ENCODE assay signal across 8 cellular contexts in genomic region chr6:37021356-37022129, GRCh38. TPM values are rescaled to one million over a fixed set of nuclear protein-coding genes. Genes with fewer than 3 reads are reported as not detected.
DNase-seq lines count a peak whose midpoint lies in the region; ATAC-seq and TF ChIP-seq lines count a peak whose summit lies in the region.

No MANE protein-coding gene starts in this region.

- H3K27me3 Mint-ChIP-seq in T-helper 17 cell = no peaks in the 10 kb centered on the region
- peaks cover 9% of the 10 kb centered on the region for H3K27me3 Mint-ChIP-seq in neural progenitor cell (ENCODE audit: insufficient read depth, low read depth)
- no peaks in the 10 kb centered on the region for H3K27me3 Mint-ChIP-seq in mesothelial cell of epicardium (ENCODE audit: low read depth)

- peaks cover 8% of the 10 kb centered on the region for H3K4me1 ChIP-seq in cardiac muscle cell (ENCODE audit: low read depth)
- peaks cover 0 to 16% of the 10 kb centered on the region in 2 donors for H3K4me1 ChIP-seq in right atrium auricular region
- peaks cover 7% of the 10 kb centered on the region for H3K4me1 ChIP-seq in neural progenitor cell

- H3K4me3 Mint-ChIP-seq in T-helper 17 cell (no peak overlapping the region), neural progenitor cell (no peak overlapping the region), mesothelial cell of epicardium (no peak overlapping the region)

- H3K4me2 ChIP-seq in neural progenitor cell = no peak overlapping the region

- peak; percentile 68 for TF ChIP-seq CTCF in cardiac muscle cell (IDR thresholded peaks at IDR 0.05; ENCODE audit: low read depth, low read length)
- no peak for TF ChIP-seq CTCF in right atrium auricular region (IDR thresholded peaks at IDR 0.05)
- peak; percentile 69 for TF ChIP-seq CTCF in neural progenitor cell (IDR thresholded peaks at IDR 0.05)
- no peak for TF ChIP-seq CTCF in mesothelial cell of epicardium (IDR thresholded peaks at IDR 0.05; ENCODE audit: unreplicated experiment)

- no peak overlapping the region for H3K27ac ChIP-seq in cardiac muscle cell
- no peak overlapping the region for H3K27ac ChIP-seq in right atrium auricular region
- H3K27ac ChIP-seq in neural progenitor cell = no peak overlapping the region

- DNase-seq in cardiac muscle cell (ENCODE audit: low read depth in 1 of 2, low spot score in 1 of 2) = peak; percentile 42 to 72
- no peak for DNase-seq in right atrium auricular region (ENCODE audit: low spot score)
- peak; percentile 42 to 56 (median 45) for DNase-seq in T-helper 17 cell
- peak; percentile 45 for DNase-seq in amniotic epithelial cell (ENCODE audit: low read depth)
- DNase-seq in neural progenitor cell (ENCODE audit: low spot score) = peak; percentile 73
- no peak for DNase-seq in left colon
- no peak for DNase-seq in mesothelial cell of epicardium (ENCODE audit: low spot score in 2 of 2, unreplicated experiment in 2 of 2)

- peaks cover 8% of the 10 kb centered on the region for H3F3A ChIP-seq in neural progenitor cell (ENCODE audit: low read depth)

- peaks cover 41% of the 10 kb centered on the region for H3K4me1 Mint-ChIP-seq in T-helper 17 cell
- peaks cover 43% of the 10 kb centered on the region for H3K4me1 Mint-ChIP-seq in neural progenitor cell
- H3K4me1 Mint-ChIP-seq in mesothelial cell of epicardium = peaks cover 15% of the 10 kb centered on the region

- H3K27ac Mint-ChIP-seq in T-helper 17 cell (peak overlapping the region; percentile 68), neural progenitor cell (peak overlapping the region; percentile 15), mesothelial cell of epicardium (no peak overlapping the region)

- ATAC-seq in T-helper 17 cell (peak; percentile 50), left colon (no peak), HG02798 (IDR thresholded peaks at IDR 0.05; ENCODE audit: poor library complexity, unreplicated experiment) (no peak)

- no peaks in the 10 kb centered on the region for H3K79me2 ChIP-seq in neural progenitor cell (ENCODE audit: low read depth)

- H3K4me3 ChIP-seq in cardiac muscle cell = no peak overlapping the region
- H3K4me3 ChIP-seq in right atrium auricular region = no peak overlapping the region
- H3K4me3 ChIP-seq in neural progenitor cell = no peak overlapping the region

- H2AFZ ChIP-seq in neural progenitor cell (replicated peaks) = peak overlapping the region; percentile 91

- H3K9ac ChIP-seq in neural progenitor cell = no peak overlapping the region

- no peaks in the 10 kb centered on the region for H4K20me1 ChIP-seq in neural progenitor cell (ENCODE audit: low read depth)

- no peaks in the 10 kb centered on the region for H3K36me3 Mint-ChIP-seq in T-helper 17 cell (ENCODE audit: low read depth)
- H3K36me3 Mint-ChIP-seq in neural progenitor cell = no peaks in the 10 kb centered on the region
- H3K36me3 Mint-ChIP-seq in mesothelial cell of epicardium = no peaks in the 10 kb centered on the region

- H3K9me3 Mint-ChIP-seq in neural progenitor cell (no peaks in the 10 kb centered on the region), mesothelial cell of epicardium (no peaks in the 10 kb centered on the region)

- H3K36me3 ChIP-seq in cardiac muscle cell = no peaks in the 10 kb centered on the region
- H3K36me3 ChIP-seq in right atrium auricular region = no peaks in the 10 kb centered on the region
- no peaks in the 10 kb centered on the region for H3K36me3 ChIP-seq in neural progenitor cell

- intact Hi-C loops in left colon (cut with DNase I, micrococcal nuclease) = loop anchor here (10.0 kb wide), 2 partner anchors 183 to 193 kb away; no protein-coding TSS in a partner anchor

- H3K9me3 ChIP-seq in cardiac muscle cell (ENCODE audit: low read depth) (no peaks in the 10 kb centered on the region), right atrium auricular region (no peaks in the 10 kb centered on the region), T-helper 17 cell (ENCODE audit: control insufficient read depth, low read length, poor library complexity, severe bottlenecking) (no peaks in the 10 kb centered on the region), neural progenitor cell (ENCODE audit: low read depth) (no peaks in the 10 kb centered on the region)

- H3K27me3 ChIP-seq in cardiac muscle cell (no peaks in the 10 kb centered on the region), right atrium auricular region (no peaks in the 10 kb centered on the region), neural progenitor cell (no peaks in the 10 kb centered on the region)

RNA-seq across cellular contexts. Expression of gene FGD2, which starts 16.1 kb away (rescaled TPM):
- total RNA-seq in cardiac muscle cell (not detected in 2 replicates), right atrium auricular region (1 to 10 TPM; 4.9 to 8.0 TPM), T-helper 17 cell (10 to 100 TPM in 1 of 2 donors, 1 to 10 TPM in 1; 1.7 to 12.6 TPM), neural progenitor cell (ENCODE audit: low replicate concordance) (0.06 and 0.12 TPM in 2 replicates), left colon (10 to 100 TPM in 1 of 2 donors, 1 to 10 TPM in 1; 5.1 to 13.5 TPM), mesothelial cell of epicardium (not detected in 3 replicates)
- polyA plus RNA-seq in cardiac muscle cell = 0.24 and 0.29 TPM in 2 replicates

RNA-seq across cellular contexts. Expression of gene MTCH1, which starts 35.5 kb away (rescaled TPM):
- total RNA-seq in cardiac muscle cell = 290 and 388 TPM in 2 replicates
- 447 and 533 TPM in 2 replicates for polyA plus RNA-seq in cardiac muscle cell
- total RNA-seq in right atrium auricular region = 100 to 1,000 TPM; 155 to 259 TPM
- 100 to 1,000 TPM; 194 to 202 TPM for total RNA-seq in T-helper 17 cell
- 144 and 250 TPM in 2 replicates for total RNA-seq in neural progenitor cell (ENCODE audit: low replicate concordance)
- 100 to 1,000 TPM; 142 to 149 TPM for total RNA-seq in left colon
- total RNA-seq in mesothelial cell of epicardium = 148 to 153 TPM (median 151 TPM) in 3 replicates

Comparison
In these comparisons a context has a peak if more than half of its experiments do, and no peak if none do; other contexts are left out.
1. DNase-seq: peak in cardiac muscle cell (2 of 2), T-helper 17 cell (3 of 3), amniotic epithelial cell (single experiment) and neural progenitor cell (single experiment); none in right atrium auricular region (single experiment), left colon (0 of 2) and mesothelial cell of epicardium (0 of 2).
2. CTCF ChIP-seq: peak in cardiac muscle cell (single experiment) and neural progenitor cell (single experiment); none in right atrium auricular region (0 of 2) and mesothelial cell of epicardium (single experiment).